ENCODE assay signal across 20 cellular contexts in the genomic region with DNA sequence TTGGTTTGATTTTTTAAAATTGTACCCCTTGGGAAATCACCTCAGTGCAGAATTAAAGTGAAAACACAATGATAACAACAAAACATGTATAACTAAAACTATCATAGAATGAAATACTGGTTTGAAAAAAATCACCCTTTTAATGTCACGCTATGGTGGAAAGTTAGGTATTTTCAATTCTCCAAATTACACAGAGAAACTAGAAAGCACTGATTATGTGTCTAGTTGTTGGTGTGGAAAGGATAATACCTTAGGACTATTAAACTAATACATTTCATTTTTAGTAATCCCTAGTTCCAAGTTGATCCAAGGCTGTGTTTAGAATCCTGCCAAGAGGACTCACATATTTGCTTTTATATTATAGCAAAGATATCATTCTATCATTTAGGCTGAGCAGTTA.
"Had no signal": no experiment of that assay in that cellular context is flagged by ENCODE, and none has a peak within 500 bp of the region (broad histone marks: within the 10 kb centered on the region; RNA-seq: fewer than 3 reads in every experiment).

No MANE protein-coding gene starts in this region.

- H3K27me3 ChIP-seq: right atrium auricular region, transverse colon, upper lobe of right lung, uterus had no signal

- H3K4me2 ChIP-seq: smooth muscle cell had no signal

- FAIRE-seq: frontal cortex, keratinocyte had no signal

- H3K27ac ChIP-seq: lower lobe of right lung, prostate gland, right atrium auricular region, transverse colon, upper lobe of right lung, uterus had no signal

- H3K4me3 ChIP-seq: lower lobe of right lung, prostate gland, right atrium auricular region, smooth muscle cell, transverse colon, upper lobe of right lung, uterus had no signal

- DNase-seq: cortex of kidney; effector CD4-positive, alpha-beta T cell; left ventricle myocardium superior; lower lobe of right lung; naive thymus-derived CD8-positive, alpha-beta T cell; nephron progenitor cell; nucleus accumbens; stimulated activated CD4-positive, alpha-beta T cell treated with anti-CD3 and anti-CD28 coated beads, Interleukin-12 subunit alpha, Interleukin-12 subunit beta, amount 100 ng/mL, for 4 hours; stimulated activated CD4-positive, alpha-beta T cell treated with anti-CD3 and anti-CD28 coated beads, Interleukin-1b, Interleukin-23, amount 100 ng/mL, for 48 hours; stimulated activated CD4-positive, alpha-beta T cell treated with anti-CD3 and anti-CD28 coated beads, Interleukin-4, amount 100 ng/mL, for 24 hours; transverse colon; upper lobe of right lung; uterus had no signal

- H3K9me3 ChIP-seq: lower lobe of right lung, prostate gland, right atrium auricular region, upper lobe of right lung, uterus had no signal

- H3K36me3 ChIP-seq: lower lobe of right lung, prostate gland, right atrium auricular region, upper lobe of right lung, uterus had no signal

- H3K4me1 ChIP-seq: lower lobe of right lung, prostate gland, right atrium auricular region, transverse colon, upper lobe of right lung, uterus had no signal

- ATAC-seq: left ventricle myocardium superior; lower lobe of right lung; naive thymus-derived CD8-positive, alpha-beta T cell; sciatic nerve; stimulated activated effector memory CD8-positive, alpha-beta T cell treated with anti-CD3 and anti-CD28 coated beads, Interleukin-12 subunit alpha, Interleukin-12 subunit beta, amount 100 ng/mL, for 72 hours; upper lobe of right lung had no signal
